Comparison of ENCODE assay signal across 1 cellular context in the genomic region with DNA sequence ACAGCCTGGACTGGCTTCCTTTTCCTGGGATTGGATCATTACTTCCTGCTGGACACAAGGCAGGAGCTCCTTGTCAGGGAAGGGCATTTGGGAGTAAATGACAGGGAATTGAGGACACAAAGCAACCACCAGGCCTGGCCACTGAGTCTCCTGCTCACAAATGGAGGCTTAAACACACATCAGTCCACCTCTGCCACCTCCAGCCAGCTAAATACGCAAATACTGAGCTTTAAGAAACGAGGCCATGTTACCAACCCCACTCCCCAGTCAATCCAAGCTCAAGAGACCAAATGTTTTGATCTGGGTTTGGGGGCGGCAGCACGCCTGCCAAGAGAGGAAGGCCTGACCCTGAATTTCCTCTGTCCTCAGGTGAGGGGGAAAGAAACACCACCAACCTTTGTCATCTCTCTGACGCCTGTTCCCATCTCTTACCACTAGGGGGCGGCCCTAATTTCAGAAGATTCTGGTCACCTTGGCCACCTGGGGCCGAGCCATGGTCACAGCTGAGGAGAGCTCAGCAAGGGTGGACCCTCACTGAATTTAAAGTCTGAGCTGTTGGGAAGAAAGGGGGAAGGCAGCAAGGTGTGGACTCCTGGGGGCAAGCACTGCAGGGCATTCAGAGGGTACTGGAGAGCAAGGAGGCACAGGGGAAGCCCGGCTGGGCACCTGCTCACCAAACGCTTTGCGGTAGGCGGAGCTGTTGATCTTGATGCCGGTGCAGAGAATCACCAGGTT.
TF ChIP-seq lines count a peak whose summit lies in the region.

No MANE protein-coding gene starts in this region.

TF ChIP-seq in GM23338, 12 proteins besides CTCF, POLR2A, EP300 and RAD21 (continued from another document):
- TF ChIP-seq, protein P1, sequence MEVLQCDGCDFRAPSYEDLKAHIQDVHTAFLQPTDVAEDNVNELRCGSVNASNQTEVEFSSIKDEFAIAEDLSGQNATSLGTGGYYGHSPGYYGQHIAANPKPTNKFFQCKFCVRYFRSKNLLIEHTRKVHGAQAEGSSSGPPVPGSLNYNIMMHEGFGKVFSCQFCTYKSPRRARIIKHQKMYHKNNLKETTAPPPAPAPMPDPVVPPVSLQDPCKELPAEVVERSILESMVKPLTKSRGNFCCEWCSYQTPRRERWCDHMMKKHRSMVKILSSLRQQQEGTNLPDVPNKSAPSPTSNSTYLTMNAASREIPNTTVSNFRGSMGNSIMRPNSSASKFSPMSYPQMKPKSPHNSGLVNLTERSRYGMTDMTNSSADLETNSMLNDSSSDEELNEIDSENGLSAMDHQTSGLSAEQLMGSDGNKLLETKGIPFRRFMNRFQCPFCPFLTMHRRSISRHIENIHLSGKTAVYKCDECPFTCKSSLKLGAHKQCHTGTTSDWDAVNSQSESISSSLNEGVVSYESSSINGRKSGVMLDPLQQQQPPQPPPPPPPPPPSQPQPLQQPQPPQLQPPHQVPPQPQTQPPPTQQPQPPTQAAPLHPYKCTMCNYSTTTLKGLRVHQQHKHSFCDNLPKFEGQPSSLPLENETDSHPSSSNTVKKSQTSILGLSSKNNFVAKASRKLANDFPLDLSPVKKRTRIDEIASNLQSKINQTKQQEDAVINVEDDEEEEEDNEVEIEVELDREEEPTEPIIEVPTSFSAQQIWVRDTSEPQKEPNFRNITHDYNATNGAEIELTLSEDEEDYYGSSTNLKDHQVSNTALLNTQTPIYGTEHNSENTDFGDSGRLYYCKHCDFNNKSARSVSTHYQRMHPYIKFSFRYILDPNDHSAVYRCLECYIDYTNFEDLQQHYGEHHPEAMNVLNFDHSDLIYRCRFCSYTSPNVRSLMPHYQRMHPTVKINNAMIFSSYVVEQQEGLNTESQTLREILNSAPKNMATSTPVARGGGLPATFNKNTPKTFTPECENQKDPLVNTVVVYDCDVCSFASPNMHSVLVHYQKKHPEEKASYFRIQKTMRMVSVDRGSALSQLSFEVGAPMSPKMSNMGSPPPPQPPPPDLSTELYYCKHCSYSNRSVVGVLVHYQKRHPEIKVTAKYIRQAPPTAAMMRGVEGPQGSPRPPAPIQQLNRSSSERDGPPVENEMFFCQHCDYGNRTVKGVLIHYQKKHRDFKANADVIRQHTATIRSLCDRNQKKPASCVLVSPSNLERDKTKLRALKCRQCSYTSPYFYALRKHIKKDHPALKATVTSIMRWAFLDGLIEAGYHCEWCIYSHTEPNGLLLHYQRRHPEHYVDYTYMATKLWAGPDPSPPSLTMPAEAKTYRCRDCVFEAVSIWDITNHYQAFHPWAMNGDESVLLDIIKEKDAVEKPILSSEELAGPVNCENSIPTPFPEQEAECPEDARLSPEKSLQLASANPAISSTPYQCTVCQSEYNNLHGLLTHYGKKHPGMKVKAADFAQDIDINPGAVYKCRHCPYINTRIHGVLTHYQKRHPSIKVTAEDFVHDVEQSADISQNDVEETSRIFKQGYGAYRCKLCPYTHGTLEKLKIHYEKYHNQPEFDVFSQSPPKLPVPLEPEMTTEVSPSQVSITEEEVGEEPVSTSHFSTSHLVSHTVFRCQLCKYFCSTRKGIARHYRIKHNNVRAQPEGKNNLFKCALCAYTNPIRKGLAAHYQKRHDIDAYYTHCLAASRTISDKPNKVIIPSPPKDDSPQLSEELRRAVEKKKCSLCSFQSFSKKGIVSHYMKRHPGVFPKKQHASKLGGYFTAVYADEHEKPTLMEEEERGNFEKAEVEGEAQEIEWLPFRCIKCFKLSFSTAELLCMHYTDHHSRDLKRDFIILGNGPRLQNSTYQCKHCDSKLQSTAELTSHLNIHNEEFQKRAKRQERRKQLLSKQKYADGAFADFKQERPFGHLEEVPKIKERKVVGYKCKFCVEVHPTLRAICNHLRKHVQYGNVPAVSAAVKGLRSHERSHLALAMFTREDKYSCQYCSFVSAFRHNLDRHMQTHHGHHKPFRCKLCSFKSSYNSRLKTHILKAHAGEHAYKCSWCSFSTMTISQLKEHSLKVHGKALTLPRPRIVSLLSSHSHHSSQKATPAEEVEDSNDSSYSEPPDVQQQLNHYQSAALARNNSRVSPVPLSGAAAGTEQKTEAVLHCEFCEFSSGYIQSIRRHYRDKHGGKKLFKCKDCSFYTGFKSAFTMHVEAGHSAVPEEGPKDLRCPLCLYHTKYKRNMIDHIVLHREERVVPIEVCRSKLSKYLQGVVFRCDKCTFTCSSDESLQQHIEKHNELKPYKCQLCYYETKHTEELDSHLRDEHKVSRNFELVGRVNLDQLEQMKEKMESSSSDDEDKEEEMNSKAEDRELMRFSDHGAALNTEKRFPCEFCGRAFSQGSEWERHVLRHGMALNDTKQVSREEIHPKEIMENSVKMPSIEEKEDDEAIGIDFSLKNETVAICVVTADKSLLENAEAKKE (CRISPR knock-in tag; IDR thresholded peaks at IDR 0.05), result no peak; the same call in 1 of the 2 replicates
